8 cellular contexts compared by ENCODE assay signal in genomic region chr7:1137517-1138167, GRCh38. TPM values are rescaled to one million over a fixed set of nuclear protein-coding genes. Genes with fewer than 3 reads are reported as not detected.
A peak's percentile ranks its signal among the peaks of the same experiment; 100 is the strongest.
DNase-seq lines count a peak whose midpoint lies in the region; ATAC-seq and TF ChIP-seq lines count a peak whose summit lies in the region.

No MANE protein-coding gene starts in this region.

- peak; percentile 61 for ATAC-seq in HG02759 (IDR thresholded peaks at IDR 0.05; ENCODE audit: unreplicated experiment)
- ATAC-seq in RWPE2 (ENCODE audit: low read depth): peak; percentile 59
- ATAC-seq in esophagus mucosa: peak; percentile 74

- TF ChIP-seq CTCF in RWPE2 (IDR thresholded peaks at IDR 0.05; ENCODE audit: poor library complexity, severe bottlenecking) (no peak), osteoblast (IDR thresholded peaks at IDR 0.05; ENCODE audit: extremely low read depth, low read depth, low read length) (no peak)

- H3K4me3 ChIP-seq in RWPE2 (ENCODE audit: severe bottlenecking) (peak overlapping the region; percentile 78), osteoblast (ENCODE audit: insufficient read depth, low read length) (peak overlapping the region; percentile 98)

- H3K36me3 ChIP-seq in RWPE2 (ENCODE audit: low read depth): no peaks in the 10 kb centered on the region
- H3K36me3 ChIP-seq in osteoblast (ENCODE audit: insufficient read depth, low read length): no peaks in the 10 kb centered on the region

- peak; percentile 35 for DNase-seq in NCI-H146 treated with DMSO at 0.1 percent for 48 hours (lab: John Stamatoyannopoulos, UW; ENCODE audit: unreplicated experiment)
- DNase-seq in NCI-H146 (lab: John Stamatoyannopoulos, UW): no peak
- DNase-seq in RWPE2 (ENCODE audit: low spot score): no peak
- DNase-seq in osteoblast (ENCODE audit: insufficient read length, low spot score, missing footprints): peak; percentile 97
- DNase-seq in Kasumi-1 (lab: John Stamatoyannopoulos, UW): no peak
- DNase-seq in T-helper 9 cell: no peak

- no peaks in the 10 kb centered on the region for H4K20me1 ChIP-seq in osteoblast (ENCODE audit: insufficient read depth, low read length)

- peak overlapping the region; percentile 83 for H3K4me2 ChIP-seq in osteoblast (ENCODE audit: insufficient read depth, low read length)

- H3K9me3 ChIP-seq in RWPE2 (ENCODE audit: severe bottlenecking): peaks cover 1% of the 10 kb centered on the region
- H3K9me3 ChIP-seq in osteoblast (ENCODE audit: low read depth, low read length): no peaks in the 10 kb centered on the region

- H3K27me3 ChIP-seq in RWPE2 (ENCODE audit: insufficient read depth, poor library complexity, severe bottlenecking): no peaks in the 10 kb centered on the region
- no peaks in the 10 kb centered on the region for H3K27me3 ChIP-seq in osteoblast (ENCODE audit: insufficient read depth, low read length)

- H3K4me1 ChIP-seq in RWPE2 (ENCODE audit: insufficient read depth, poor library complexity, severe bottlenecking) (peaks cover 2% of the 10 kb centered on the region), osteoblast (ENCODE audit: insufficient read depth, low read length) (peaks cover 14% of the 10 kb centered on the region)

- H3K27ac ChIP-seq in RWPE2 (ENCODE audit: poor library complexity, severe bottlenecking) (peak overlapping the region; percentile 25), osteoblast (ENCODE audit: low read depth, low read length) (peak overlapping the region; percentile 80)

- peaks cover 19% of the 10 kb centered on the region for H3K79me2 ChIP-seq in osteoblast (ENCODE audit: insufficient read depth, low read length)

- H2AFZ ChIP-seq in osteoblast (ENCODE audit: low read length): peak overlapping the region; percentile 89

RNA-seq across cellular contexts. Expression of gene ZFAND2A, which starts 22.4 kb away (rescaled TPM):
- 13.5 TPM for total RNA-seq in esophagus mucosa
- total RNA-seq in osteoblast: 11.8 and 13.0 TPM in 2 replicates

RNA-seq across cellular contexts. Expression of gene GPER1, which starts 49.7 kb away (rescaled TPM):
- total RNA-seq in esophagus mucosa (1.6 TPM), osteoblast (10.3 and 10.5 TPM in 2 replicates)

Comparison
In these comparisons a context has a peak if more than half of its experiments do, and no peak if none do; other contexts are left out.
1. DNase-seq: peak in NCI-H146 treated with DMSO at 0.1 percent for 48 hours (single experiment) and osteoblast (single experiment); none in NCI-H146 (single experiment), RWPE2 (single experiment), Kasumi-1 (0 of 2) and T-helper 9 cell (single experiment).
2. Peak in every context shown above with its lines, with median percentiles within 50 percentile points of each other: ATAC-seq.